In genomic region chr19:47405854-47406417, GRCh38 we compare ENCODE assay signal across 2 cellular contexts.
A peak's percentile ranks its signal among the peaks of the same experiment; 100 is the strongest.
TF ChIP-seq lines count a peak whose summit lies in the region.

No MANE protein-coding gene starts in this region.

TF ChIP-seq in HCT116, 20 proteins besides CTCF, POLR2A, EP300 and RAD21:
- no peak for TF ChIP-seq EZH2phosphoT487 (IDR thresholded peaks at IDR 0.05; ENCODE audit: borderline replicate concordance)
- TF ChIP-seq ELF1 (IDR thresholded peaks at IDR 0.05; ENCODE audit: borderline replicate concordance, low read depth) = no peak
- no peak for TF ChIP-seq FOSL1 (IDR thresholded peaks at IDR 0.05; ENCODE audit: low read depth)
- no peak for TF ChIP-seq TCF7L2 (IDR thresholded peaks at IDR 0.05; ENCODE audit: borderline replicate concordance, extremely low read depth, insufficient read depth, insufficient read length)
- TF ChIP-seq EGR1 (IDR thresholded peaks at IDR 0.05; ENCODE audit: low read depth) = no peak
- TF ChIP-seq SRF (IDR thresholded peaks at IDR 0.05; ENCODE audit: low read depth) = no peak
- TF ChIP-seq EZH2 (IDR thresholded peaks at IDR 0.05) = no peak
- TF ChIP-seq CEBPB (IDR thresholded peaks at IDR 0.05; ENCODE audit: low read depth) = no peak
- TF ChIP-seq ZFX (IDR thresholded peaks at IDR 0.05) = no peak
- no peak for TF ChIP-seq SP1 (IDR thresholded peaks at IDR 0.05; ENCODE audit: low read depth)
- TF ChIP-seq ZBTB33 (IDR thresholded peaks at IDR 0.05; ENCODE audit: extremely low read depth, insufficient replicate concordance, low read length) = no peak
- no peak for TF ChIP-seq REST (IDR thresholded peaks at IDR 0.05; ENCODE audit: low read depth)
- no peak for TF ChIP-seq ATF3 (IDR thresholded peaks at IDR 0.05)
- no peak for TF ChIP-seq YY1 (IDR thresholded peaks at IDR 0.05; ENCODE audit: extremely low read depth, insufficient replicate concordance, low read depth, low read length)
- no peak for TF ChIP-seq ZNF274 (IDR thresholded peaks at IDR 0.05; ENCODE audit: low read depth, low read length)
TF ChIP-seq in HCT116: peak in this region for 0.

TF ChIP-seq in K562, 482 proteins besides CTCF, POLR2A, EP300 and RAD21:
- TF ChIP-seq ZNF717 (CRISPR knock-in tag; IDR thresholded peaks at IDR 0.05) = no peak
- TF ChIP-seq BRCA1 (IDR thresholded peaks at IDR 0.05) = no peak
- TF ChIP-seq BRCA1 (CRISPR knock-in tag; IDR thresholded peaks at IDR 0.05) = no peak
- no peak for TF ChIP-seq PRDM10 (IDR thresholded peaks at IDR 0.05; ENCODE audit: partially characterized antibody)
- no peak for TF ChIP-seq DIDO1 (tag; IDR thresholded peaks at IDR 0.05; ENCODE audit: low read depth)
- TF ChIP-seq ZKSCAN3 (CRISPR knock-in tag; IDR thresholded peaks at IDR 0.05) = no peak
- 0 out of 2 replicates have a peak, but pooled peaks have one; percentile 10 for TF ChIP-seq ELF4 (CRISPR knock-in tag; IDR thresholded peaks at IDR 0.05)
- peak; percentile 43; the same call in 1 of the 2 replicates for TF ChIP-seq EHMT2 (IDR thresholded peaks at IDR 0.05)
- TF ChIP-seq EGR1 (conservative IDR thresholded peaks at IDR 0.05) = peak; percentile 72
- TF ChIP-seq CEBPB (tag; IDR thresholded peaks at IDR 0.05) = 0 out of 2 replicates have a peak, but pooled peaks have one; percentile 21
